Comparison of ENCODE assay signal across 18 cellular contexts in the genomic region with DNA sequence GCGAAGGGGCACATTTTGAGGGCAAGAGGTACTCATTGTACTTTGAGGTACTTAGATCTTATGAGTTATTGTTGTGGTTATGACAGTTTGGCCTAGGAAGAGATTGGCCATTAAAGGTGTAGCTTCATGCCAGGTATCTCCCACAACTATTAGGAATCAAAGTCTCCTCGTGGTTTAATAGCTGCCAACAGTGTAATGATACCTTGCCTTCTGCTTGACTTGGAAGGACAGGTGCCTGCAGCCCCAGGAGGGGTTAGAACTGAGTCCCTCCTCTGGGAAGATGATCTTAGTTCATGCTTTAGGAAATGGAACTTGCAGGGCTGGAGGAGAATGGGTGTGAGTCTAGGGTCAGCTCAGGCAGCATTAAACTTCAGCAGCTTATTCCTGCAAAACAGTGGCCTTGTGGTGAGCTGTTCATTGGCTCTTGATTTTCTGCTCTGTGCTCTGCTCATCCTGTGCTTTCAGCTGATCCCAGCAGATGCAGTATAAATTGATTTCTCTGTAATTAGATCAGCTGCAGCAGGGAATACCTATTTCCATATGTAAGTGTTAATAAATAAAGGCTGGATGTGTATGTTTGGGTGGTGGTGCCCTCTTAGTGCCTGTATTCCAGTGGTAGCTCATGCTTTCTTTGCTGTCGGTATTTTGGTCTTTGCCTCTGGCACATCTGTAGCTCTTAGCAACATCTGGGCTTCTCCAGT. TPM values are rescaled to one million over a fixed set of nuclear protein-coding genes. Genes with fewer than 3 reads are reported as not detected.
DNase-seq lines count a peak whose midpoint lies in the region; ATAC-seq and TF ChIP-seq lines count a peak whose summit lies in the region.
"Had no signal": no experiment of that assay in that cellular context is flagged by ENCODE, and none has a peak within 500 bp of the region (broad histone marks: within the 10 kb centered on the region; RNA-seq: fewer than 3 reads in every experiment).

No MANE protein-coding gene starts in this region.

- no peaks in the 10 kb centered on the region for H3K9me3 ChIP-seq in psoas muscle
- H3K9me3 ChIP-seq: BLaER1 treated with 17β-estradiol and CSF1 and Interleukin-3, amounts not matched to agents 10 nM and 100 nM; SJSA1; spleen; tibial artery had no signal

- intact Hi-C loops in psoas muscle (cut with DNase I): no loop called here

- H3K4me1 ChIP-seq in psoas muscle: peaks cover 32% of the 10 kb centered on the region

- H3K4me3 ChIP-seq in psoas muscle: no peak overlapping the region
- H3K4me3 ChIP-seq: BLaER1 treated with 17β-estradiol and CSF1 and Interleukin-3, amounts not matched to agents 10 nM and 100 nM; lung; SJSA1; spleen; tibial artery had no signal

- H3K27ac Mint-ChIP-seq in T-helper 2 cell treated with Interferon-gamma antibody and Interleukin-4, amounts not matched to agents 5 μg/mL and 100 μg/mL, for 36 hours: peak overlapping the region; percentile 45
- peak overlapping the region; percentile 94 for H3K27ac Mint-ChIP-seq in HFFc6
- peak overlapping the region; percentile 77 for H3K27ac Mint-ChIP-seq in central memory CD8-positive, alpha-beta T cell (ENCODE audit: low read depth)

- ATAC-seq in central memory CD8-positive, alpha-beta T cell (replicated peaks; ENCODE audit: extremely low read depth, poor library complexity, severe bottlenecking): no peak
- peak in 3 of 4 donors; percentile 22 to 74 (median 72) for ATAC-seq in psoas muscle
- ATAC-seq in HG02852 (IDR thresholded peaks at IDR 0.05; ENCODE audit: unreplicated experiment): no peak
- ATAC-seq: PC-3 had no signal

- H3K4me3 Mint-ChIP-seq in T-helper 2 cell treated with Interferon-gamma antibody and Interleukin-4, amounts not matched to agents 5 μg/mL and 100 μg/mL, for 36 hours: no peak overlapping the region
- no peak overlapping the region for H3K4me3 Mint-ChIP-seq in HFFc6
- H3K4me3 Mint-ChIP-seq in central memory CD8-positive, alpha-beta T cell: no peak overlapping the region
- H3K4me3 Mint-ChIP-seq: activated CD4-positive, alpha-beta T cell treated with anti-CD3 and anti-CD28 coated beads, Interleukin-2, amount 10 ng/mL, durations not matched to agents 7 days and 5 days had no signal

- WGBS in psoas muscle, 3 donors: 31 to 33% (median 32%) methylated on average over 3 of the region's 3 CpGs

- peaks cover 47% of the 10 kb centered on the region for H3K36me3 Mint-ChIP-seq in T-helper 2 cell treated with Interferon-gamma antibody and Interleukin-4, amounts not matched to agents 5 μg/mL and 100 μg/mL, for 36 hours (ENCODE audit: low read depth)
- peaks cover 19% of the 10 kb centered on the region for H3K36me3 Mint-ChIP-seq in HFFc6 (ENCODE audit: low read depth)
- H3K36me3 Mint-ChIP-seq in central memory CD8-positive, alpha-beta T cell (ENCODE audit: insufficient read depth): peaks cover 14% of the 10 kb centered on the region

- H3K27me3 ChIP-seq in psoas muscle (ENCODE audit: insufficient read depth in 3 of 3, low read length in 2 of 3): no peaks in the 10 kb centered on the region
- H3K27me3 ChIP-seq: BLaER1 treated with 17β-estradiol and CSF1 and Interleukin-3, amounts not matched to agents 10 nM and 100 nM; SJSA1; spleen; tibial artery had no signal

- H3K36me3 ChIP-seq in psoas muscle (ENCODE audit: insufficient read depth in 1 of 2, low read depth in 1 of 2): peaks cover 2 to 26% of the 10 kb centered on the region in 2 donors

- TF ChIP-seq CTCF in HFFc6 (IDR thresholded peaks at IDR 0.05): no peak
- no peak for TF ChIP-seq CTCF in psoas muscle (IDR thresholded peaks at IDR 0.05)

- no peak for DNase-seq in T-helper 2 cell treated with Interferon-gamma antibody and Interleukin-4, amounts not matched to agents 5 μg/mL and 100 μg/mL, for 36 hours (ENCODE audit: low spot score)
- DNase-seq in T-helper 2 cell: no peak
- no peak for DNase-seq in HFFc6
- DNase-seq in central memory CD8-positive, alpha-beta T cell (ENCODE audit: low spot score in 2 of 2): no peak
- DNase-seq in psoas muscle: no peak
- no peak for DNase-seq in HT-29 (ENCODE audit: low spot score)
- no peak for DNase-seq in NCI-H774 (lab: John Stamatoyannopoulos, UW)
- DNase-seq: activated CD4-positive, alpha-beta T cell treated with anti-CD3 and anti-CD28 coated beads, Interleukin-2, amount 10 ng/mL, durations not matched to agents 7 days and 5 days; effector CD8-positive, alpha-beta T cell; head of caudate nucleus; Kasumi-1; PC-3; spleen; tibial artery had no signal

- no peak overlapping the region for H3K27ac ChIP-seq in psoas muscle
- H3K27ac ChIP-seq: SJSA1, tibial artery had no signal

- H3K9me3 Mint-ChIP-seq in T-helper 2 cell treated with Interferon-gamma antibody and Interleukin-4, amounts not matched to agents 5 μg/mL and 100 μg/mL, for 36 hours: no peaks in the 10 kb centered on the region
- no peaks in the 10 kb centered on the region for H3K9me3 Mint-ChIP-seq in HFFc6
- no peaks in the 10 kb centered on the region for H3K9me3 Mint-ChIP-seq in central memory CD8-positive, alpha-beta T cell
- H3K9me3 Mint-ChIP-seq: activated CD4-positive, alpha-beta T cell treated with anti-CD3 and anti-CD28 coated beads, Interleukin-2, amount 10 ng/mL, durations not matched to agents 7 days and 5 days had no signal

- H3K4me1 Mint-ChIP-seq in T-helper 2 cell treated with Interferon-gamma antibody and Interleukin-4, amounts not matched to agents 5 μg/mL and 100 μg/mL, for 36 hours (ENCODE audit: low read depth): peaks cover 47% of the 10 kb centered on the region
- peaks cover 48% of the 10 kb centered on the region for H3K4me1 Mint-ChIP-seq in HFFc6 (ENCODE audit: low read depth)
- peaks cover 73% of the 10 kb centered on the region for H3K4me1 Mint-ChIP-seq in central memory CD8-positive, alpha-beta T cell

- H3K27me3 Mint-ChIP-seq in T-helper 2 cell treated with Interferon-gamma antibody and Interleukin-4, amounts not matched to agents 5 μg/mL and 100 μg/mL, for 36 hours (ENCODE audit: low read depth): no peaks in the 10 kb centered on the region
- H3K27me3 Mint-ChIP-seq in HFFc6 (ENCODE audit: insufficient read depth): no peaks in the 10 kb centered on the region
- no peaks in the 10 kb centered on the region for H3K27me3 Mint-ChIP-seq in central memory CD8-positive, alpha-beta T cell
- H3K27me3 Mint-ChIP-seq: activated CD4-positive, alpha-beta T cell treated with anti-CD3 and anti-CD28 coated beads, Interleukin-2, amount 10 ng/mL, durations not matched to agents 7 days and 5 days had no signal

RNA-seq across cellular contexts. Expression of gene ZNF609, which starts 40.5 kb away (rescaled TPM):
- 10 to 100 TPM; 19.7 to 22.1 (median 20.4) TPM for total RNA-seq in HFFc6 (2021; fragmentation: NEBNext Ultra II Directional; extraction: Animal tissue kit (Norgen Biotek cat#: 25700))
- total RNA-seq in psoas muscle: 10 to 100 TPM; 10.2 to 15.0 (median 12.3) TPM
- 1 to 10 TPM; 3.2 to 9.0 (median 3.4) TPM for polyA plus RNA-seq in psoas muscle
- total RNA-seq in HT-29 (2014; rRNA removed; shearing (Covaris generic)): 19.4 and 22.8 TPM in 2 replicates

Comparison
In these comparisons a context has a peak if more than half of its experiments do, and no peak if none do; other contexts are left out.
1. ATAC-seq: peak in psoas muscle (3 of 4); none in central memory CD8-positive, alpha-beta T cell (single experiment) and HG02852 (single experiment).
2. Peak in every context shown above with its lines, with median percentiles within 50 percentile points of each other: H3K27ac Mint-ChIP-seq.